28 cellular contexts compared by ENCODE assay signal in the genomic region with DNA sequence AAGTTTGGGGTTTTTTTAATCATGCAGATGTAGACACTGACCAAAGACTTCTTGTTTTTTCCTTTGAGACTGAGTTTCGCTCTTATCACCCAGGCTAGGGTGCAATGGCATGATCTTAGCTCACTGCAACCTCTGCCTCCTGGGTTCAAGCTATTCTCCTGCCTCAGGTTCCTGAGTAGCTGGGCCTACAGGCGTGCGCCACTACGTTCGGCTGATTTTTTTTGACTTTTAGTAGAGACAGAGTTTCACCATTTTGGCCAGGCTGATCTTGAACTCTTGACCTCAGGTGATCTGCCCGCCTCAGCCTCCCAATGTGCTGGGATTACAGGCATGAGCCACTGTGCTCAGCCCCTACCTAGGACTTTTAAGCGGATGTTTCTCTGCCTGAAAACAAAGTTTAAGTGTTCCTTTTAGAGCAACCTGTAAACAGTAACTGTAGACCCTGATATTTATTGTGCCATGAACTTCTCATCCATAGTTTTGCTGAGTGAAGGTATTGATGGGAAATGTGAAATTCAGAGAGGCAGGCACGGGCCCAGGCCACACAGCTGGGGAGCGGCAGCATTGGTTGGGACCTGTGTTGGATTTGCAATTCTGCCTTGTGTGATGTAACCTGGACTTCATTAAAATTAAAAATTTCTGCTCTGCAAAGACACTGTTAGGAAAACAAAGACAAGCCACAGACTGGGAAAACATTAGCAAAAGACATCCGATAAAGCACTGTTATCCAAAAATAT.
"Had no signal": no experiment of that assay in that cellular context is flagged by ENCODE, and none has a peak within 500 bp of the region (broad histone marks: within the 10 kb centered on the region; RNA-seq: fewer than 3 reads in every experiment).

No MANE protein-coding gene starts in this region.

- H3K4me3 Mint-ChIP-seq: activated CD4-positive, alpha-beta memory T cell treated with anti-CD3 and anti-CD28 coated beads, Interleukin-2, amount 10 ng/mL, durations not matched to agents 7 days and 5 days; activated CD4-positive, alpha-beta T cell treated with anti-CD3 and anti-CD28 coated beads, Interleukin-2, amount 10 ng/mL, durations not matched to agents 24 days and 14 days; activated T-cell treated with anti-CD3 and anti-CD28 coated beads, Interleukin-2, amount 50 U/mL, for 4 hours; activated T-helper 17 cell treated with anti-CD3 and anti-CD28 coated beads, Interleukin-2, amount 50 U/mL, for 72 hours; dendritic cell treated with granulocyte-macrophage colony-stimulating factor and Interleukin-4, amounts not matched to agents 40 ng/mL and 50 ng/mL, for 4 days; immature natural killer cell; mesothelial cell of epicardium; naive thymus-derived CD4-positive, alpha-beta T cell had no signal

- H3K9me3 ChIP-seq: esophagus muscularis mucosa, heart left ventricle, ovary, prostate gland, testis, transverse colon had no signal

- DNase-seq: activated CD4-positive, alpha-beta memory T cell treated with anti-CD3 and anti-CD28 coated beads, Interleukin-2, amount 10 ng/mL, durations not matched to agents 7 days and 5 days; activated CD4-positive, alpha-beta T cell treated with anti-CD3 and anti-CD28 coated beads, Interleukin-2, amount 10 ng/mL, durations not matched to agents 24 days and 14 days; activated CD4-positive, CD25-positive, alpha-beta regulatory T cell treated with anti-CD3 and anti-CD28 coated beads, Interleukin-2, amount 50 U/mL, for 72 hours; activated gamma-delta T cell treated with Interleukin-2 at 50 U/mL for 16 hours; activated naive CD4-positive, alpha-beta T cell treated with anti-CD3 and anti-CD28 coated beads, Interleukin-2, amount 50 U/mL, for 16 hours; activated T-cell treated with anti-CD3 and anti-CD28 coated beads, Interleukin-2, amount 50 U/mL, for 4 hours; amniotic stem cell; caudate nucleus; effector CD4-positive, alpha-beta T cell; heart left ventricle; hypothalamus; immature natural killer cell; naive thymus-derived CD4-positive, alpha-beta T cell; retina; stimulated activated CD4-positive, alpha-beta T cell treated with anti-CD3 and anti-CD28 coated beads, Interleukin-12 subunit alpha, Interleukin-12 subunit beta, amount 100 ng/mL, for 4 hours; stimulated activated CD4-positive, alpha-beta T cell treated with anti-CD3 and anti-CD28 coated beads, Interleukin-4, amount 100 ng/mL, for 1 hour; stimulated activated naive CD8-positive, alpha-beta T cell treated with anti-CD3 and anti-CD28 coated beads, Interleukin-15, Interleukin-2, amounts not matched to agents 100 U/mL and 50 U/mL, for 24 hours; testis; transverse colon had no signal

- H3K4me3 ChIP-seq: esophagus muscularis mucosa, heart left ventricle, ovary, prostate gland, skin epidermis, testis, transverse colon had no signal

- H3K4me1 Mint-ChIP-seq: activated CD4-positive, alpha-beta memory T cell treated with anti-CD3 and anti-CD28 coated beads, Interleukin-2, amount 10 ng/mL, durations not matched to agents 7 days and 5 days; activated T-helper 17 cell treated with anti-CD3 and anti-CD28 coated beads, Interleukin-2, amount 50 U/mL, for 72 hours; immature natural killer cell; naive thymus-derived CD4-positive, alpha-beta T cell had no signal

- H3K27me3 Mint-ChIP-seq: activated T-helper 17 cell treated with anti-CD3 and anti-CD28 coated beads, Interleukin-2, amount 50 U/mL, for 72 hours had no signal

- H3K27me3 ChIP-seq: esophagus muscularis mucosa, heart left ventricle, ovary, testis, transverse colon had no signal

- H3K27ac Mint-ChIP-seq: activated CD4-positive, alpha-beta memory T cell treated with anti-CD3 and anti-CD28 coated beads, Interleukin-2, amount 10 ng/mL, durations not matched to agents 7 days and 5 days; activated CD4-positive, alpha-beta T cell treated with anti-CD3 and anti-CD28 coated beads, Interleukin-2, amount 10 ng/mL, durations not matched to agents 24 days and 14 days; activated T-helper 17 cell treated with anti-CD3 and anti-CD28 coated beads, Interleukin-2, amount 50 U/mL, for 72 hours; dendritic cell treated with granulocyte-macrophage colony-stimulating factor and Interleukin-4, amounts not matched to agents 40 ng/mL and 50 ng/mL, for 4 days; immature natural killer cell; mesothelial cell of epicardium; naive thymus-derived CD4-positive, alpha-beta T cell had no signal

- H3K36me3 Mint-ChIP-seq: immature natural killer cell had no signal

- ATAC-seq: activated T-cell treated with anti-CD3 and anti-CD28 coated beads, Interleukin-2, amount 50 U/mL, for 4 hours; activated T-helper 17 cell treated with anti-CD3 and anti-CD28 coated beads, Interleukin-2, amount 50 U/mL, for 72 hours; foreskin keratinocyte; heart left ventricle; naive thymus-derived CD4-positive, alpha-beta T cell; sciatic nerve; stimulated activated naive CD8-positive, alpha-beta T cell treated with anti-CD3 and anti-CD28 coated beads, Interleukin-15, Interleukin-2, amounts not matched to agents 100 U/mL and 50 U/mL, for 24 hours had no signal

- H3K27ac ChIP-seq: esophagus muscularis mucosa, foreskin keratinocyte, heart left ventricle, prostate gland, skin epidermis, testis, transverse colon had no signal
